ENCODE assay signal across 8 cellular contexts in the genomic region with DNA sequence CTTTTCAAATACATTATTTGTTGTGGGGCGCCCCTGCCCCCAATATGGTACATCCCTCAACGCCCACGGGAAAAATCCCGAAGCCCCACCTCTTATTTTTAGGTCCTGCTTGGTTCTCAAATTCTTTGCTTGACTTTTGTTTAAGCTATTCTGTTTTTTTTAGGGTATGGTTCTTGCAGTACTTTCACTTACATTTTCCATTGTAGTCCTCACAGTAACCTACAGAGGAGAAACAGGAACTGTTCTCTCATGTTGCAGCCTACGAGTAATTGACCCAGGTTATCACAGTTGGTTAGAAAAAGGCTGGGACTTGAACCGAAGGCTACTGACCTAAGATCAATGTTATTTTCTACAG. TPM values are rescaled to one million over a fixed set of nuclear protein-coding genes. Genes with fewer than 3 reads are reported as not detected.
A peak's percentile ranks its signal among the peaks of the same experiment; 100 is the strongest.
DNase-seq lines count a peak whose midpoint lies in the region; ATAC-seq, FAIRE-seq and TF ChIP-seq lines count a peak whose summit lies in the region.

No MANE protein-coding gene starts in this region.

- no peaks in the 10 kb centered on the region for H3K4me1 ChIP-seq in endocrine pancreas (ENCODE audit: control insufficient read depth, insufficient read depth, low read length)

- H3K27me3 ChIP-seq in endocrine pancreas (ENCODE audit: control insufficient read depth, insufficient read depth, low read length) = no peaks in the 10 kb centered on the region

- no peaks in the 10 kb centered on the region for H3K9me3 Mint-ChIP-seq in natural killer cell treated with Interleukin-12 subunit alpha and Interleukin-12 subunit beta and Interleukin-15 and Interleukin-18, amount 100 ng/mL, for 72 hours

- H3K36me3 Mint-ChIP-seq in natural killer cell treated with Interleukin-12 subunit alpha and Interleukin-12 subunit beta and Interleukin-15 and Interleukin-18, amount 100 ng/mL, for 72 hours = peaks cover 13% of the 10 kb centered on the region

- peak overlapping the region; percentile 93 to 96 for H3K27ac Mint-ChIP-seq in natural killer cell treated with Interleukin-12 subunit alpha and Interleukin-12 subunit beta and Interleukin-15 and Interleukin-18, amount 100 ng/mL, for 72 hours

- peak overlapping the region; percentile 88 for H3K4me3 ChIP-seq in endocrine pancreas (ENCODE audit: control insufficient read depth, insufficient read depth, low read length)

- TF ChIP-seq CTCF in D721Med (IDR thresholded peaks at IDR 0.05; ENCODE audit: insufficient read depth, missing control alignments) = no peak

- no peaks in the 10 kb centered on the region for H3K36me3 ChIP-seq in endocrine pancreas (ENCODE audit: control insufficient read depth, insufficient read depth, low read length)

- no peak for DNase-seq in D721Med (ENCODE audit: insufficient read length, low spot score)
- peak; percentile 82 for DNase-seq in SIG-M5 treated with dmso at 0.1 percent for 504 hours (lab: John Stamatoyannopoulos, UW; ENCODE audit: unreplicated experiment)
- peak; percentile 63 for DNase-seq in natural killer cell treated with Interleukin-12 subunit alpha and Interleukin-12 subunit beta and Interleukin-15 and Interleukin-18, amount 100 ng/mL, for 72 hours (ENCODE audit: low spot score)
- DNase-seq in retina = no peak
- DNase-seq in activated CD4-positive, alpha-beta T cell treated with anti-CD3 and anti-CD28 coated beads for 48 hours = no peak

- peak overlapping the region; percentile 88 for H3K4me3 Mint-ChIP-seq in natural killer cell treated with Interleukin-12 subunit alpha and Interleukin-12 subunit beta and Interleukin-15 and Interleukin-18, amount 100 ng/mL, for 72 hours

- peak; percentile 75 for ATAC-seq in GM19395 (IDR thresholded peaks at IDR 0.05; ENCODE audit: unreplicated experiment)
- peak; percentile 70 for ATAC-seq in HG03354 (IDR thresholded peaks at IDR 0.05; ENCODE audit: poor library complexity, severe bottlenecking, unreplicated experiment)
- ATAC-seq in natural killer cell treated with Interleukin-12 subunit alpha and Interleukin-12 subunit beta and Interleukin-15 and Interleukin-18, amount 100 ng/mL, for 72 hours = peak; percentile 43 to 70

- FAIRE-seq in D721Med (lab: Jason Lieb, UNC) = peak; percentile 38

- H3K4me1 Mint-ChIP-seq in natural killer cell treated with Interleukin-12 subunit alpha and Interleukin-12 subunit beta and Interleukin-15 and Interleukin-18, amount 100 ng/mL, for 72 hours (ENCODE audit: low read depth in 2 of 2) = peaks cover 17 to 26% of the 10 kb centered on the region in 2 donors

- H3K9ac ChIP-seq in endocrine pancreas (ENCODE audit: control insufficient read depth, insufficient read depth, low read length) = peak overlapping the region; percentile 49

- H3K9me3 ChIP-seq in endocrine pancreas (ENCODE audit: control insufficient read depth, low read length) = no peaks in the 10 kb centered on the region

- H3K27me3 Mint-ChIP-seq in natural killer cell treated with Interleukin-12 subunit alpha and Interleukin-12 subunit beta and Interleukin-15 and Interleukin-18, amount 100 ng/mL, for 72 hours = no peaks in the 10 kb centered on the region

RNA-seq across cellular contexts. Expression of gene C21orf91, which starts 0.7 kb away (rescaled TPM):
- 100 to 1,000 TPM in 1 of 2 donors, 10 to 100 TPM in 1; 61.0 to 101 TPM for total RNA-seq in natural killer cell treated with Interleukin-12 subunit alpha and Interleukin-12 subunit beta and Interleukin-15 and Interleukin-18, amount 100 ng/mL, for 72 hours

Comparison
In these comparisons a context has a peak if more than half of its experiments do, and no peak if none do; other contexts are left out.
1. DNase-seq: peak in SIG-M5 treated with dmso at 0.1 percent for 504 hours (single experiment) and natural killer cell treated with Interleukin-12 subunit alpha and Interleukin-12 subunit beta and Interleukin-15 and Interleukin-18, amount 100 ng/mL, for 72 hours (single experiment); none in D721Med (single experiment), retina (single experiment) and activated CD4-positive, alpha-beta T cell treated with anti-CD3 and anti-CD28 coated beads for 48 hours (single experiment).
2. Peak in every context shown above with its lines, with median percentiles within 50 percentile points of each other: ATAC-seq.